Comparison of ENCODE assay signal across 25 cellular contexts in the genomic region with DNA sequence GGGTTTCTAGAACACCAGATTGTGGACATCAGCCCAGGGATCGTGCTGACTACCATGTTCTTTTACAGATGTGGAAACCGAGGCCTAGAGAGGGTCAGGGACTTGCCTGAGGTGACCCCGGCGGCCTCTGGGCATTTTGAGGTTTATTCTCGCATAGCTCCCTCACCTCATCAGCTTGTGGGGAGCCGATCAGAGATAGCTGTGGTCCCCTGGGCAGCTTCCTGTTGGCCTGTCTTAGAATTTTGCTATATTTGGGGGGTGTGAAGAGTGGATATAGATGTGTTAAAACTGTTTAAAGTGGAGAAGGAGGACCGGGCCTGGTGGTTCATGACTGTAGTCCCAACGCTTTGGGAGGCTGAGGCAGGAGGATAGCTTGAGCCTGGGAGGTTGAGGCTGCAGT. TPM values are rescaled to one million over a fixed set of nuclear protein-coding genes. Genes with fewer than 3 reads are reported as not detected.
A peak's percentile ranks its signal among the peaks of the same experiment; 100 is the strongest.
DNase-seq lines count a peak whose midpoint lies in the region; ATAC-seq and TF ChIP-seq lines count a peak whose summit lies in the region.
"Had no signal": no experiment of that assay in that cellular context is flagged by ENCODE, and none has a peak within 500 bp of the region (broad histone marks: within the 10 kb centered on the region; RNA-seq: fewer than 3 reads in every experiment).

No MANE protein-coding gene starts in this region.

- H3K36me3 Mint-ChIP-seq in activated T-cell treated with anti-CD3 and anti-CD28 coated beads, Interleukin-2, amount 50 U/mL, for 24 hours (ENCODE audit: low read depth), result peaks cover 74% of the 10 kb centered on the region
- H3K36me3 Mint-ChIP-seq in activated naive CD8-positive, alpha-beta T cell, result peaks cover 13% of the 10 kb centered on the region
- H3K36me3 Mint-ChIP-seq in natural killer cell treated with Interleukin-12 subunit alpha and Interleukin-12 subunit beta and Interleukin-15 and Interleukin-18, amount 100 ng/mL, for 72 hours, result peaks cover 13% of the 10 kb centered on the region

- no peak overlapping the region for H2AFZ ChIP-seq in DND-41 (ENCODE audit: low read depth, low read length)
- H2AFZ ChIP-seq: parathyroid adenoma had no signal

- H3K36me3 ChIP-seq in DND-41 (ENCODE audit: insufficient read depth, low read length), result peaks cover 79% of the 10 kb centered on the region
- peaks cover 4% of the 10 kb centered on the region for H3K36me3 ChIP-seq in H7 (replicated peaks; ENCODE audit: control insufficient read depth, insufficient read depth, low read length)

- no peak for DNase-seq in activated T-cell treated with anti-CD3 and anti-CD28 coated beads, Interleukin-2, amount 50 U/mL, for 24 hours
- no peak for DNase-seq in activated T-cell treated with anti-CD3 and anti-CD28 coated beads, Interleukin-2, amount 50 U/mL, for 1 hour
- no peak for DNase-seq in DND-41
- peak; percentile 69 for DNase-seq in natural killer cell treated with Interleukin-12 subunit alpha and Interleukin-12 subunit beta and Interleukin-15 and Interleukin-18, amount 100 ng/mL, for 72 hours (ENCODE audit: low spot score)
- DNase-seq in H7, result no peak
- no peak for DNase-seq in GM19240 (ENCODE audit: insufficient read length, low spot score)
- DNase-seq: activated CD4-positive, CD25-positive, alpha-beta regulatory T cell; activated effector memory CD4-positive, alpha-beta T cell treated with anti-CD3 and anti-CD28 coated beads, Interleukin-2, amount 50 U/mL, for 16 hours; anterior cingulate cortex; hippocampal formation; IMR-90; left lung; NCI-H1092 treated with DMSO at 0.1 percent for 48 hours; NCI-H1930; NCI-H748 treated with DMSO at 0.1 percent for 48 hours; RPMI8226; SK-N-SH; stimulated activated naive CD4-positive, alpha-beta T cell had no signal

- H4K20me1 ChIP-seq in DND-41 (ENCODE audit: insufficient read depth, low read length), result peaks cover 63% of the 10 kb centered on the region

- peak overlapping the region; percentile 87 for H3K27ac ChIP-seq in DND-41 (ENCODE audit: low read length)
- H3K27ac ChIP-seq: coronary artery, gastroesophageal sphincter, left lung, parathyroid adenoma, right atrium auricular region had no signal

- ATAC-seq in DND-41 (ENCODE audit: insufficient read depth, low read depth), result no peak
- ATAC-seq in natural killer cell treated with Interleukin-12 subunit alpha and Interleukin-12 subunit beta and Interleukin-15 and Interleukin-18, amount 100 ng/mL, for 72 hours, result peak; percentile 11 to 37
- ATAC-seq in GM18498 (IDR thresholded peaks at IDR 0.05; ENCODE audit: unreplicated experiment), result no peak
- ATAC-seq: gastroesophageal sphincter, left lung had no signal

- peaks cover 57% of the 10 kb centered on the region for H3K4me1 ChIP-seq in DND-41 (ENCODE audit: insufficient read depth, low read length)

- H3K4me3 Mint-ChIP-seq in activated T-cell treated with anti-CD3 and anti-CD28 coated beads, Interleukin-2, amount 50 U/mL, for 24 hours, result no peak overlapping the region
- peak overlapping the region; percentile 91 for H3K4me3 Mint-ChIP-seq in activated naive CD8-positive, alpha-beta T cell
- peak overlapping the region; percentile 97 for H3K4me3 Mint-ChIP-seq in natural killer cell treated with Interleukin-12 subunit alpha and Interleukin-12 subunit beta and Interleukin-15 and Interleukin-18, amount 100 ng/mL, for 72 hours
- H3K4me3 Mint-ChIP-seq: nephron had no signal

- H3K9me3 Mint-ChIP-seq in activated T-cell treated with anti-CD3 and anti-CD28 coated beads, Interleukin-2, amount 50 U/mL, for 24 hours, result no peaks in the 10 kb centered on the region
- no peaks in the 10 kb centered on the region for H3K9me3 Mint-ChIP-seq in activated naive CD8-positive, alpha-beta T cell (ENCODE audit: low read depth)
- no peaks in the 10 kb centered on the region for H3K9me3 Mint-ChIP-seq in natural killer cell treated with Interleukin-12 subunit alpha and Interleukin-12 subunit beta and Interleukin-15 and Interleukin-18, amount 100 ng/mL, for 72 hours
- H3K9me3 Mint-ChIP-seq: nephron had no signal

- no peak overlapping the region for H3K9ac ChIP-seq in DND-41 (ENCODE audit: low read depth, low read length)
- H3K9ac ChIP-seq: parathyroid adenoma, SK-N-SH had no signal

- peaks cover 82% of the 10 kb centered on the region for H3K4me1 Mint-ChIP-seq in activated T-cell treated with anti-CD3 and anti-CD28 coated beads, Interleukin-2, amount 50 U/mL, for 24 hours (ENCODE audit: low read depth)
- peaks cover 65% of the 10 kb centered on the region for H3K4me1 Mint-ChIP-seq in activated naive CD8-positive, alpha-beta T cell (ENCODE audit: low read depth)
- H3K4me1 Mint-ChIP-seq in natural killer cell treated with Interleukin-12 subunit alpha and Interleukin-12 subunit beta and Interleukin-15 and Interleukin-18, amount 100 ng/mL, for 72 hours (ENCODE audit: low read depth in 2 of 2), result peaks cover 59 to 70% of the 10 kb centered on the region in 2 donors

- H3K27ac Mint-ChIP-seq in activated T-cell treated with anti-CD3 and anti-CD28 coated beads, Interleukin-2, amount 50 U/mL, for 24 hours, result peak overlapping the region; percentile 95
- peak overlapping the region; percentile 90 for H3K27ac Mint-ChIP-seq in activated naive CD8-positive, alpha-beta T cell
- peak overlapping the region; percentile 79 to 87 for H3K27ac Mint-ChIP-seq in natural killer cell treated with Interleukin-12 subunit alpha and Interleukin-12 subunit beta and Interleukin-15 and Interleukin-18, amount 100 ng/mL, for 72 hours
- H3K27ac Mint-ChIP-seq: nephron had no signal

- no peak for TF ChIP-seq CTCF in DND-41 (IDR thresholded peaks at IDR 0.05; ENCODE audit: borderline replicate concordance, extremely low read depth, low read length, poor library complexity, severe bottlenecking)

- no peaks in the 10 kb centered on the region for H3K27me3 ChIP-seq in DND-41 (ENCODE audit: insufficient read depth, low read length, poor library complexity)
- no peaks in the 10 kb centered on the region for H3K27me3 ChIP-seq in H7 (ENCODE audit: control insufficient read depth, insufficient read depth, low read length)
- H3K27me3 ChIP-seq: gastroesophageal sphincter, left lung, right atrium auricular region had no signal

- no peaks in the 10 kb centered on the region for H3K27me3 Mint-ChIP-seq in activated T-cell treated with anti-CD3 and anti-CD28 coated beads, Interleukin-2, amount 50 U/mL, for 24 hours
- no peaks in the 10 kb centered on the region for H3K27me3 Mint-ChIP-seq in activated naive CD8-positive, alpha-beta T cell
- no peaks in the 10 kb centered on the region for H3K27me3 Mint-ChIP-seq in natural killer cell treated with Interleukin-12 subunit alpha and Interleukin-12 subunit beta and Interleukin-15 and Interleukin-18, amount 100 ng/mL, for 72 hours

- H3K4me2 ChIP-seq in DND-41 (ENCODE audit: insufficient read depth, low read length), result no peak overlapping the region
- H3K4me2 ChIP-seq: SK-N-SH had no signal

- no peak overlapping the region for H3K4me3 ChIP-seq in DND-41 (ENCODE audit: low read depth in 1 of 2, low read length in 2 of 2)
- H3K4me3 ChIP-seq in H7 (ENCODE audit: insufficient read depth, low read depth, low read length), result no peak overlapping the region
- H3K4me3 ChIP-seq: coronary artery, gastroesophageal sphincter, left lung, right atrium auricular region had no signal

- H3K79me2 ChIP-seq in DND-41 (ENCODE audit: insufficient read depth, low read length), result peaks cover 81% of the 10 kb centered on the region

- no peaks in the 10 kb centered on the region for H3K9me3 ChIP-seq in DND-41 (ENCODE audit: insufficient read depth, low read length, severe bottlenecking)
- H3K9me3 ChIP-seq: gastroesophageal sphincter, left lung, right atrium auricular region, SK-N-SH had no signal

RNA-seq across cellular contexts. Expression of a gene that starts 6.9 kb away (rescaled TPM):
- total RNA-seq in natural killer cell treated with Interleukin-12 subunit alpha and Interleukin-12 subunit beta and Interleukin-15 and Interleukin-18, amount 100 ng/mL, for 72 hours, result 100 to 1,000 TPM; 321 to 444 TPM
- total RNA-seq in H7 (2014; rRNA removed; shearing (Covaris generic)), result 34.3 and 40.7 TPM in 2 replicates

RNA-seq across cellular contexts. Expression of a gene that starts 12.8 kb away (rescaled TPM):
- total RNA-seq in natural killer cell treated with Interleukin-12 subunit alpha and Interleukin-12 subunit beta and Interleukin-15 and Interleukin-18, amount 100 ng/mL, for 72 hours, result 1 to 10 TPM in 1 of 2 donors, under 1 TPM in 1; 0.93 to 1.8 TPM
- 0.55 TPM in 1 of 2 replicates, not detected in the other for total RNA-seq in H7 (2014; rRNA removed; shearing (Covaris generic))
- total RNA-seq: IMR-90 had no signal

RNA-seq across cellular contexts. Expression of a gene that starts 29.8 kb away (rescaled TPM):
- 1,000 to 10,000 TPM; 1,532 to 1,595 TPM for total RNA-seq in natural killer cell treated with Interleukin-12 subunit alpha and Interleukin-12 subunit beta and Interleukin-15 and Interleukin-18, amount 100 ng/mL, for 72 hours
- 2,022 and 3,019 TPM in 2 replicates for total RNA-seq in H7 (2014; rRNA removed; shearing (Covaris generic))

RNA-seq across cellular contexts. Expression of a gene that starts 38.4 kb away (rescaled TPM):
- under 1 TPM; 0.67 TPM for total RNA-seq in natural killer cell treated with Interleukin-12 subunit alpha and Interleukin-12 subunit beta and Interleukin-15 and Interleukin-18, amount 100 ng/mL, for 72 hours
- total RNA-seq in H7 (2014; rRNA removed; shearing (Covaris generic)), result 0.15 TPM in 1 of 2 replicates, not detected in the other
- total RNA-seq: gastroesophageal sphincter, IMR-90, right atrium auricular region had no signal

RNA-seq across cellular contexts. Expression of a gene that starts 45.1 kb away (rescaled TPM):
- not detected for total RNA-seq in natural killer cell treated with Interleukin-12 subunit alpha and Interleukin-12 subunit beta and Interleukin-15 and Interleukin-18, amount 100 ng/mL, for 72 hours
- not detected in 2 replicates for total RNA-seq in H7 (2014; rRNA removed; shearing (Covaris generic))
- total RNA-seq: gastroesophageal sphincter, IMR-90, left lung, right atrium auricular region had no signal

Comparison
In these comparisons a context has a peak if more than half of its experiments do, and no peak if none do; other contexts are left out.
1. ATAC-seq: peak in natural killer cell treated with Interleukin-12 subunit alpha and Interleukin-12 subunit beta and Interleukin-15 and Interleukin-18, amount 100 ng/mL, for 72 hours (2 of 2); none in DND-41 (single experiment) and GM18498 (single experiment).
2. Peak in every context shown above with its lines, with median percentiles within 50 percentile points of each other: H3K27ac Mint-ChIP-seq.